Comparison of ENCODE assay signal across 14 cellular contexts in genomic region chr4:142944565-142944964, GRCh38.
DNase-seq lines count a peak whose midpoint lies in the region; ATAC-seq and TF ChIP-seq lines count a peak whose summit lies in the region.
"Had no signal": no experiment of that assay in that cellular context is flagged by ENCODE, and none has a peak within 500 bp of the region (broad histone marks: within the 10 kb centered on the region; RNA-seq: fewer than 3 reads in every experiment).

No MANE protein-coding gene starts in this region.

- DNase-seq in DMS53 (lab: John Stamatoyannopoulos, UW) (peak; percentile 8), DMS53 treated with DMSO at 0.1 percent for 48 hours (lab: John Stamatoyannopoulos, UW; ENCODE audit: unreplicated experiment) (no peak), dedifferentiated amniotic fluid mesenchymal stem cell (ENCODE audit: extremely low spot score) (peak; percentile 48), left kidney (ENCODE audit: low read depth, low spot score) (peak; percentile 41), mesenteric fat pad (ENCODE audit: low spot score) (no peak)
- no peak for DNase-seq in natural killer cell treated with Interleukin-12 subunit alpha and Interleukin-12 subunit beta and Interleukin-15 and Interleukin-18, amount 100 ng/mL, for 72 hours (ENCODE audit: low spot score)
- DNase-seq in activated naive CD4-positive, alpha-beta T cell (lab: John Stamatoyannopoulos, UW) = no peak
- DNase-seq: Caco-2; CD8-positive, alpha-beta T cell; DMS79 had no signal

- H3K27me3 Mint-ChIP-seq in natural killer cell treated with Interleukin-12 subunit alpha and Interleukin-12 subunit beta and Interleukin-15 and Interleukin-18, amount 100 ng/mL, for 72 hours = peaks cover 0 to 3% of the 10 kb centered on the region in 2 donors
- H3K27me3 Mint-ChIP-seq: IgD-negative memory B cell had no signal

- no peaks in the 10 kb centered on the region for H3K36me3 Mint-ChIP-seq in natural killer cell treated with Interleukin-12 subunit alpha and Interleukin-12 subunit beta and Interleukin-15 and Interleukin-18, amount 100 ng/mL, for 72 hours
- H3K36me3 Mint-ChIP-seq: CD14-positive monocyte; CD8-positive, alpha-beta T cell had no signal

- peaks cover 7% of the 10 kb centered on the region for H3K9me3 Mint-ChIP-seq in natural killer cell treated with Interleukin-12 subunit alpha and Interleukin-12 subunit beta and Interleukin-15 and Interleukin-18, amount 100 ng/mL, for 72 hours

- no peak overlapping the region for H3K27ac Mint-ChIP-seq in natural killer cell treated with Interleukin-12 subunit alpha and Interleukin-12 subunit beta and Interleukin-15 and Interleukin-18, amount 100 ng/mL, for 72 hours
- H3K27ac Mint-ChIP-seq: CD14-positive monocyte; CD8-positive, alpha-beta T cell; IgD-negative memory B cell had no signal

- TF ChIP-seq RAD21 in Ishikawa (IDR thresholded peaks at IDR 0.05; ENCODE audit: low read depth) = peak; percentile 18; the same call in 1 of the 2 replicates

- ATAC-seq in natural killer cell treated with Interleukin-12 subunit alpha and Interleukin-12 subunit beta and Interleukin-15 and Interleukin-18, amount 100 ng/mL, for 72 hours = no peak
- ATAC-seq: CD8-positive, alpha-beta T cell; GM12878 had no signal

- TF ChIP-seq EP300 in Ishikawa (IDR thresholded peaks at IDR 0.05; ENCODE audit: borderline replicate concordance) = peak; percentile 92

- no peak overlapping the region for H3K4me3 Mint-ChIP-seq in natural killer cell treated with Interleukin-12 subunit alpha and Interleukin-12 subunit beta and Interleukin-15 and Interleukin-18, amount 100 ng/mL, for 72 hours
- H3K4me3 Mint-ChIP-seq: CD14-positive monocyte; CD8-positive, alpha-beta T cell had no signal

- H3K4me1 Mint-ChIP-seq in natural killer cell treated with Interleukin-12 subunit alpha and Interleukin-12 subunit beta and Interleukin-15 and Interleukin-18, amount 100 ng/mL, for 72 hours (ENCODE audit: low read depth in 2 of 2) = no peaks in the 10 kb centered on the region
- H3K4me1 Mint-ChIP-seq: CD14-positive monocyte had no signal

TF ChIP-seq in Ishikawa, 13 proteins besides CTCF, POLR2A, EP300 and RAD21:
- TF ChIP-seq MAX (IDR thresholded peaks at IDR 0.05) = no peak
- TF ChIP-seq FOXM1 (IDR thresholded peaks at IDR 0.05; ENCODE audit: borderline replicate concordance, low read depth) = peak; percentile 85
- TF ChIP-seq ZBTB7A (IDR thresholded peaks at IDR 0.05; ENCODE audit: low read depth) = no peak
- peak; percentile 83 for TF ChIP-seq TEAD4 (IDR thresholded peaks at IDR 0.05)
- TF ChIP-seq NFIC (IDR thresholded peaks at IDR 0.05) = peak; percentile 92
- no peak for TF ChIP-seq EGR1 (IDR thresholded peaks at IDR 0.05)
- peak; percentile 98 for TF ChIP-seq CEBPB (IDR thresholded peaks at IDR 0.05)
- TF ChIP-seq TCF12 (IDR thresholded peaks at IDR 0.05; ENCODE audit: low read depth) = peak; percentile 87
- no peak for TF ChIP-seq REST (IDR thresholded peaks at IDR 0.05; ENCODE audit: low read depth)
- no peak for TF ChIP-seq TAF1 (IDR thresholded peaks at IDR 0.05; ENCODE audit: low read depth)
- TF ChIP-seq USF1 (IDR thresholded peaks at IDR 0.05) = no peak
- TF ChIP-seq CREB1 (IDR thresholded peaks at IDR 0.05; ENCODE audit: low read depth) = no peak
- TF ChIP-seq YY1 (IDR thresholded peaks at IDR 0.05; ENCODE audit: low read depth) = no peak

Comparison
In these comparisons a context has a peak if more than half of its experiments do, and no peak if none do; other contexts are left out.
1. DNase-seq: peak in DMS53 (single experiment), dedifferentiated amniotic fluid mesenchymal stem cell (single experiment) and left kidney (single experiment); none in DMS53 treated with DMSO at 0.1 percent for 48 hours (single experiment), mesenteric fat pad (single experiment), natural killer cell treated with Interleukin-12 subunit alpha and Interleukin-12 subunit beta and Interleukin-15 and Interleukin-18, amount 100 ng/mL, for 72 hours (single experiment) and activated naive CD4-positive, alpha-beta T cell (0 of 4).